16 cellular contexts compared by ENCODE assay signal in the genomic region with DNA sequence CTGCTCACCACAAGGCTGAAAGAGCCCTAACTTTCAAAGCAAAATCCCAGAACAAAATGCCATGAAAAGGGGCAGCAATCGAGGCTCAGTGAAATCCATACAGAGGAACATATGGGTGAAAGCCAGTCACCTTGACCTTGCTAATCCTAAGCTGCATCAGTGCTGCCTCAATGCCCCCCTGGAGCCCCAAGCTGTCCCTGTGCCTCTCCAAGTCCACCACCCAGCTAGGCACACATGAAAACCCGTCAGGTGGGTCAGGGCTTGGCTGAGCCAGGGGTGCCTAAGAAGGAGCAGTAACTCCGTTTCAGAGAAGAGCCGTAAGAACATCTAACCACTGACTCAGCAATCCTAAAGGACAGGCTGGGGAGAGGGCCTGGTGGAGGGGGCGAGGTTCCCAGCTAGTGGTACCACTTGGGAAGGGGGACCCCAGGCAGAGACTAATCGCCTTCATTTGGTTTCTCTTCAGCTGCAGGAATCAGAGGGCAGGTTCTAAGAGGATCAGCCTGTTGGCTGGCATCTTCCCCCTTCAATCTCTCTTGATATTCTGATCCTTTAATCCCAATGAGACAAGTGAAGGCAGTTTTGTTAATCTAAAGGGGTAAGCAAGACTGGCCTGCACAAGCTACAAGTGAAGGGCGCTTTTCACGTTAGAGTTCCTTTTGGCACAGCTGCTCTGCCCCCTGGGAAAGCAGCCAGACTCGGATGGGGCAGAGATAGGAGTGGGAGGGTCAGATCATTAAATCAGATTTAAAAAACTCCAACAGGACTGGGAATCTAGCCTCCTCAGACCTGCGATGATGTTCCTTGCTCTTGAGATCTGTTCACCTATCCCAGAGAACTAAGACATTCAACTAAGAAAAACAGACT. TPM values are rescaled to one million over a fixed set of nuclear protein-coding genes. Genes with fewer than 3 reads are reported as not detected.
DNase-seq lines count a peak whose midpoint lies in the region; ATAC-seq and TF ChIP-seq lines count a peak whose summit lies in the region.
"Had no signal": no experiment of that assay in that cellular context is flagged by ENCODE, and none has a peak within 500 bp of the region (broad histone marks: within the 10 kb centered on the region; RNA-seq: fewer than 3 reads in every experiment).

No MANE protein-coding gene starts in this region.

- H3K27ac ChIP-seq in cardiac muscle cell (peak overlapping the region; percentile 98), endodermal cell (ENCODE audit: low read depth, low read length) (no peak overlapping the region), parathyroid adenoma (no peak overlapping the region), mammary epithelial cell (ENCODE audit: insufficient read depth, low read depth, low read length) (no peak overlapping the region)
- H3K27ac ChIP-seq: left ventricle myocardium inferior had no signal

- DNase-seq in cardiac muscle cell (ENCODE audit: low read depth in 1 of 2, low spot score in 1 of 2) = no peak
- DNase-seq in left ventricle myocardium superior = no peak
- DNase-seq in endodermal cell = no peak
- no peak for DNase-seq in SKM-1 treated with dmso at 0.1 percent for 144 hours (lab: John Stamatoyannopoulos, UW; ENCODE audit: unreplicated experiment)
- DNase-seq in mammary epithelial cell = no peak
- DNase-seq: 8988T; activated CD8-positive, alpha-beta T cell treated with anti-CD3 and anti-CD28 coated beads for 36 hours; activated effector memory CD4-positive, alpha-beta T cell treated with anti-CD3 and anti-CD28 coated beads, Interleukin-2, amount 50 U/mL, for 16 hours; hypothalamus; left ventricle myocardium inferior; NCI-H1436 treated with DMSO at 0.1 percent for 48 hours; OCI-M1 had no signal

- no peak for ATAC-seq in left ventricle myocardium superior
- ATAC-seq in HG03095 (IDR thresholded peaks at IDR 0.05; ENCODE audit: unreplicated experiment) = no peak
- no peak for ATAC-seq in GM19328 (IDR thresholded peaks at IDR 0.05; ENCODE audit: unreplicated experiment)
- ATAC-seq: activated CD8-positive, alpha-beta T cell treated with anti-CD3 and anti-CD28 coated beads for 36 hours had no signal

- H3K4me3 Mint-ChIP-seq in endodermal cell = no peak overlapping the region
- H3K4me3 Mint-ChIP-seq: activated CD8-positive, alpha-beta T cell treated with anti-CD3 and anti-CD28 coated beads for 36 hours; neural crest cell had no signal

- dilution Hi-C loops in mammary epithelial cell (cut with HindIII; ENCODE audit: low sequenced_read_pairs) = loop anchor here (5.0 to 10.0 kb wide), 4 partner anchors 48 to 303 kb away; a partner anchor contains a TSS

- H2AFZ ChIP-seq in parathyroid adenoma (no peak overlapping the region), mammary epithelial cell (ENCODE audit: low read depth, low read length) (no peak overlapping the region)

- H3K4me1 ChIP-seq in cardiac muscle cell (ENCODE audit: low read depth) (peaks cover 21% of the 10 kb centered on the region), endodermal cell (ENCODE audit: control insufficient read depth, insufficient read depth, low read length) (no peaks in the 10 kb centered on the region), parathyroid adenoma (peaks cover 10% of the 10 kb centered on the region), mammary epithelial cell (ENCODE audit: insufficient read depth, low read length) (peaks cover under 1% of the 10 kb centered on the region)

- H4K20me1 ChIP-seq in mammary epithelial cell (ENCODE audit: insufficient read depth, low read length) = no peaks in the 10 kb centered on the region

- no peaks in the 10 kb centered on the region for H3K27me3 ChIP-seq in cardiac muscle cell
- H3K27me3 ChIP-seq in endodermal cell (ENCODE audit: control insufficient read depth, insufficient read depth, low read length, poor library complexity, severe bottlenecking) = no peaks in the 10 kb centered on the region
- H3K27me3 ChIP-seq in parathyroid adenoma (ENCODE audit: control insufficient read depth, insufficient read depth, low read length) = no peaks in the 10 kb centered on the region
- H3K27me3 ChIP-seq in mammary epithelial cell (ENCODE audit: insufficient read depth, low read length) = no peaks in the 10 kb centered on the region

- H3K27me3 Mint-ChIP-seq in endodermal cell (ENCODE audit: insufficient read depth) = no peaks in the 10 kb centered on the region
- H3K27me3 Mint-ChIP-seq: activated CD8-positive, alpha-beta T cell treated with anti-CD3 and anti-CD28 coated beads for 36 hours had no signal

- H3K4me3 ChIP-seq in cardiac muscle cell (no peak overlapping the region), endodermal cell (ENCODE audit: low read length) (no peak overlapping the region), parathyroid adenoma (ENCODE audit: low read depth, low read length) (peak overlapping the region; percentile 1), mammary epithelial cell (replicated peaks in 1 of 3; ENCODE audit: insufficient read depth in 1 of 3, low read depth in 2 of 3, low read length in 3 of 3) (no peak overlapping the region)
- H3K4me3 ChIP-seq: left ventricle myocardium inferior had no signal

- in situ Hi-C loops in mammary epithelial cell (cut with MboI; ENCODE audit: low sequenced_read_pairs in 2 of 2) = no loop called here

- H3K36me3 Mint-ChIP-seq in endodermal cell (ENCODE audit: low read depth) = peaks cover 55% of the 10 kb centered on the region

- H3K27ac Mint-ChIP-seq in endodermal cell = peak overlapping the region; percentile 25
- H3K27ac Mint-ChIP-seq: activated CD8-positive, alpha-beta T cell treated with anti-CD3 and anti-CD28 coated beads for 36 hours had no signal

- H3K9me3 Mint-ChIP-seq in endodermal cell = no peaks in the 10 kb centered on the region
- H3K9me3 Mint-ChIP-seq: activated CD8-positive, alpha-beta T cell treated with anti-CD3 and anti-CD28 coated beads for 36 hours; neural crest cell had no signal

- CTCF ChIA-PET in mammary epithelial cell (lab: Charles Lee; ENCODE audit: low non-redundant PET) = no interaction called here

- intact Hi-C loops in left ventricle myocardium superior (cut with micrococcal nuclease) (no loop called here), mammary epithelial cell (cut with micrococcal nuclease) (no loop called here)

- no peak for TF ChIP-seq CTCF in cardiac muscle cell (IDR thresholded peaks at IDR 0.05; ENCODE audit: low read depth, low read length)
- TF ChIP-seq CTCF in endodermal cell (conservative IDR thresholded peaks at IDR 0.05) = no peak
- no peak for TF ChIP-seq CTCF in parathyroid adenoma (IDR thresholded peaks at IDR 0.05)
- no peak for TF ChIP-seq CTCF in mammary epithelial cell (conservative IDR thresholded peaks at IDR 0.05 in 1 of 2, IDR thresholded peaks at IDR 0.05 in 1 of 2; ENCODE audit: extremely low read depth in 1 of 2, insufficient read depth in 1 of 2, low read depth in 1 of 2, low read length in 2 of 2)

- WGBS in endodermal cell (ENCODE audit: insufficient coverage in 1 of 2, insufficient read length in 1 of 2), 2 experiments = 83 to 90% methylated on average over 8 to 10 of the region's 10 CpGs
- 64% methylated on average over 8 of the region's 10 CpGs for WGBS in mammary epithelial cell (ENCODE audit: low coverage, missing lambda C conversion rate)

- no TSS peak for BruUV-seq in mammary epithelial cell (replicated peaks; lab: Mats Ljungman, UMichigan)

- H3K4me1 Mint-ChIP-seq in endodermal cell = peaks cover 13% of the 10 kb centered on the region

- H3K9me3 ChIP-seq in cardiac muscle cell (ENCODE audit: low read depth) = no peaks in the 10 kb centered on the region
- H3K9me3 ChIP-seq in endodermal cell (ENCODE audit: control insufficient read depth, low read length) = no peaks in the 10 kb centered on the region
- H3K9me3 ChIP-seq in parathyroid adenoma (ENCODE audit: control insufficient read depth, low read length) = no peaks in the 10 kb centered on the region
- no peaks in the 10 kb centered on the region for H3K9me3 ChIP-seq in mammary epithelial cell (replicated peaks; ENCODE audit: insufficient read depth, low read length)
- H3K9me3 ChIP-seq: left ventricle myocardium inferior had no signal

- H3K79me2 ChIP-seq in parathyroid adenoma = peaks cover 44% of the 10 kb centered on the region
- H3K79me2 ChIP-seq in mammary epithelial cell (ENCODE audit: insufficient read depth, low read length) = peaks cover 60% of the 10 kb centered on the region

- H3K36me3 ChIP-seq in cardiac muscle cell (peaks cover 23% of the 10 kb centered on the region), endodermal cell (ENCODE audit: control insufficient read depth, insufficient read depth, low read length) (peaks cover 34% of the 10 kb centered on the region), parathyroid adenoma (ENCODE audit: control insufficient read depth, insufficient read depth, low read length) (no peaks in the 10 kb centered on the region), mammary epithelial cell (ENCODE audit: insufficient read depth, low read length) (peaks cover 14% of the 10 kb centered on the region)

- H3K9ac ChIP-seq in endodermal cell (ENCODE audit: extremely low read depth, low read length, poor library complexity, severe bottlenecking) (no peak overlapping the region), parathyroid adenoma (no peak overlapping the region), mammary epithelial cell (ENCODE audit: insufficient read depth, low read length) (no peak overlapping the region)

- H3K4me2 ChIP-seq in parathyroid adenoma (ENCODE audit: low read length) (peak overlapping the region; percentile 28), mammary epithelial cell (ENCODE audit: insufficient read depth, low read depth, low read length) (no peak overlapping the region)

RNA-seq across cellular contexts. Expression of a gene that starts 7.6 kb away (rescaled TPM):
- total RNA-seq in cardiac muscle cell = 33.1 and 33.6 TPM in 2 replicates
- polyA plus RNA-seq in cardiac muscle cell = 68.0 and 75.4 TPM in 2 replicates
- total RNA-seq in left ventricle myocardium superior = 52.6 TPM
- 10 to 100 TPM; 62.6 TPM for total RNA-seq in endodermal cell
- 43.6 TPM for polyA plus RNA-seq in endodermal cell (2013, experiment 1 of 2)
- 42.3 TPM for polyA plus RNA-seq in endodermal cell (2013, experiment 2 of 2)
- 10 to 100 TPM; 31.2 to 75.3 TPM for total RNA-seq in mammary epithelial cell
- 46.4 TPM for polyA plus RNA-seq in mammary epithelial cell
- 86.4 TPM for polyA minus RNA-seq in mammary epithelial cell

RNA-seq across cellular contexts. Expression of a gene that starts 38.6 kb away (rescaled TPM):
- total RNA-seq in cardiac muscle cell (22.5 and 24.6 TPM in 2 replicates), left ventricle myocardium superior (39.1 TPM), endodermal cell (10 to 100 TPM; 22.2 to 30.0 TPM), mammary epithelial cell (10 to 100 TPM; 18.9 to 30.5 TPM)
- polyA plus RNA-seq in cardiac muscle cell (13.8 and 18.1 TPM in 2 replicates), mammary epithelial cell (15.9 TPM)
- polyA plus RNA-seq in endodermal cell (2013, experiment 1 of 2) = 21.5 TPM
- polyA plus RNA-seq in endodermal cell (2013, experiment 2 of 2) = 19.5 TPM
- 18.5 TPM for polyA minus RNA-seq in mammary epithelial cell
